ENCODE assay signal across 8 cellular contexts in the genomic region with DNA sequence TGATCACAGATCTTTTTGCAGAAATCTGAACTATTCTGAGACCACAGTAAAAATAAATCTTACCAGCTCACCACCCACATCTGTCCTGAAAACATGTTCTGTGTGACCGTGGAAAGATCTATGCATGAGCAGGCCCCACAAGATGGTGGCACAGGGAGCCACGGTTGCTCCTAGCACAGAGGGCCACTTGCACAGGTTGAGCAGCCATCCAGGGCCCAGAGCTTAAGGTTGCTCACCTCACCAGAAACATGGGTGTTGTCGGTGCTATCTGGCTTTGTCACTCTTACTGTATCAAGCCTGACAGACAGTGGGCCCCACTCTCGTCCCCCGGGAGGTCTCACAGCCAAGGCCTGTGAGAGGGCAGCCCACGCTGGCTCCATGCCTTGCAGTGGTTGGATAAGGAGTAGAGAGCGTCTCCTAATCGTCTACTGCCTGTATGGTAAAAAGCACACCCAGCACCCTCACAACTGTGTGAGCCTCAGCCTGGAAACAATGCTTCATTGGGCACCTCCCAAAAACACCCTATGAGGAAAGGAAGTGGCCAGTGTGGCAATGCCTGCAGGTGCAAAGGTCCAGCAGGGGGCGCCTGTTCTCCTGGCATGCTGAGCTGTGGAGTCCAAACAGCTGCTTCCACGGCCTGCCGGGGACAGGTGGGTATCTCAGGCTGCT. TPM values are rescaled to one million over a fixed set of nuclear protein-coding genes. Genes with fewer than 3 reads are reported as not detected.
DNase-seq lines count a peak whose midpoint lies in the region; ATAC-seq, FAIRE-seq and TF ChIP-seq lines count a peak whose summit lies in the region.

No MANE protein-coding gene starts in this region.

- peak; percentile 59 for ATAC-seq in GM19372 (IDR thresholded peaks at IDR 0.05; ENCODE audit: low read depth, unreplicated experiment)
- ATAC-seq in T-helper 17 cell, result peak; percentile 68

- H3K27me3 ChIP-seq in BLaER1 (no peaks in the 10 kb centered on the region), Loucy (ENCODE audit: insufficient read depth, low read length, poor library complexity, severe bottlenecking) (no peaks in the 10 kb centered on the region), astrocyte (ENCODE audit: insufficient read depth, low read length) (no peaks in the 10 kb centered on the region)

- H3K4me1 Mint-ChIP-seq in T-helper 17 cell, result peaks cover 5% of the 10 kb centered on the region
- H3K4me1 Mint-ChIP-seq in astrocyte (ENCODE audit: low read depth, unreplicated experiment), result peaks cover 13% of the 10 kb centered on the region

- H3K36me3 ChIP-seq in BLaER1, result peaks cover 91% of the 10 kb centered on the region
- H3K36me3 ChIP-seq in Loucy (ENCODE audit: insufficient read depth, low read length), result peaks cover 40% of the 10 kb centered on the region; the same call in 1 of the 2 replicates
- peaks cover 28% of the 10 kb centered on the region for H3K36me3 ChIP-seq in astrocyte (ENCODE audit: insufficient read depth, low read length)

- no peak for FAIRE-seq in astrocyte (lab: Jason Lieb, UNC)

- 0 out of 2 replicates have a peak overlapping the region, but pooled peaks have one; percentile 24 for H3K9ac ChIP-seq in BLaER1
- H3K9ac ChIP-seq in Loucy (ENCODE audit: low read depth, low read length, poor library complexity, severe bottlenecking), result no peak overlapping the region
- no peak overlapping the region for H3K9ac ChIP-seq in astrocyte (ENCODE audit: low read length)

- no peaks in the 10 kb centered on the region for H3K27me3 Mint-ChIP-seq in T-helper 17 cell
- H3K27me3 Mint-ChIP-seq in astrocyte (ENCODE audit: low read depth, unreplicated experiment), result no peaks in the 10 kb centered on the region

- H3K4me2 ChIP-seq in BLaER1 (peak overlapping the region; percentile 13), Loucy (ENCODE audit: low read depth, low read length, poor library complexity, severe bottlenecking) (no peak overlapping the region), astrocyte (ENCODE audit: low read length) (no peak overlapping the region)

- no peaks in the 10 kb centered on the region for H3K9me3 Mint-ChIP-seq in astrocyte (ENCODE audit: unreplicated experiment)

- no peak overlapping the region for H3K4me3 ChIP-seq in BLaER1
- H3K4me3 ChIP-seq in Loucy (ENCODE audit: low read length, poor library complexity, severe bottlenecking), result no peak overlapping the region
- no peak overlapping the region for H3K4me3 ChIP-seq in astrocyte (ENCODE audit: insufficient read depth, low read depth, low read length)

- peaks cover 15% of the 10 kb centered on the region for H3K4me1 ChIP-seq in BLaER1
- H3K4me1 ChIP-seq in Loucy (ENCODE audit: insufficient read depth, low read length, poor library complexity, severe bottlenecking), result no peaks in the 10 kb centered on the region
- H3K4me1 ChIP-seq in astrocyte (ENCODE audit: insufficient read depth, low read length), result peaks cover 3% of the 10 kb centered on the region

- H4K20me1 ChIP-seq in BLaER1 (peaks cover 73% of the 10 kb centered on the region), Loucy (ENCODE audit: insufficient read depth, low read length, poor library complexity, severe bottlenecking) (no peaks in the 10 kb centered on the region), astrocyte (ENCODE audit: insufficient read depth, low read length) (peaks cover 77% of the 10 kb centered on the region)

- H3F3A ChIP-seq in Loucy (ENCODE audit: low read depth), result no peaks in the 10 kb centered on the region

- H3K36me3 Mint-ChIP-seq in T-helper 17 cell (ENCODE audit: low read depth), result peaks cover 5% of the 10 kb centered on the region
- H3K36me3 Mint-ChIP-seq in astrocyte (ENCODE audit: low read depth, unreplicated experiment), result peaks cover 15% of the 10 kb centered on the region

- no peak overlapping the region for H2AFZ ChIP-seq in Loucy (ENCODE audit: low read length)
- H2AFZ ChIP-seq in astrocyte (ENCODE audit: low read depth, low read length), result no peak overlapping the region

- H3K9me2 ChIP-seq in Loucy (replicated peaks; ENCODE audit: low read depth, low read length), result no peaks in the 10 kb centered on the region

- H3K79me2 ChIP-seq in Loucy (ENCODE audit: insufficient read depth, low read length), result no peaks in the 10 kb centered on the region
- H3K79me2 ChIP-seq in astrocyte (ENCODE audit: insufficient read depth, low read length), result peaks cover 35% of the 10 kb centered on the region

- no peaks in the 10 kb centered on the region for H3K9me3 ChIP-seq in BLaER1
- H3K9me3 ChIP-seq in Loucy (ENCODE audit: insufficient read depth, low read depth, low read length), result no peaks in the 10 kb centered on the region
- no peaks in the 10 kb centered on the region for H3K9me3 ChIP-seq in T-helper 17 cell (ENCODE audit: control insufficient read depth, low read length, poor library complexity, severe bottlenecking)
- H3K9me3 ChIP-seq in astrocyte (ENCODE audit: insufficient read depth, low read depth, low read length), result no peaks in the 10 kb centered on the region

- DNase-seq in T-helper 17 cell (peak; percentile 35 to 67 (median 46)), astrocyte (ENCODE audit: low read depth) (peak; percentile 56), iPS DF 19.7 (ENCODE audit: low read depth, low spot score) (peak; percentile 67), NCI-H2107 treated with DMSO at 0.1 percent for 48 hours (lab: John Stamatoyannopoulos, UW; ENCODE audit: unreplicated experiment) (no peak)
- DNase-seq in stimulated activated CD4-positive, alpha-beta T cell treated with anti-CD3 and anti-CD28 coated beads, Interleukin-15, amount 100 ng/mL, for 1 hour (ENCODE audit: low read depth in 1 of 2, low spot score in 1 of 2), result peak; percentile 47 to 59

- H3K27ac ChIP-seq in BLaER1 (no peak overlapping the region), astrocyte (ENCODE audit: low read depth, low read length) (peak overlapping the region; percentile 27)

- H3K4me3 Mint-ChIP-seq in T-helper 17 cell (no peak overlapping the region), astrocyte (ENCODE audit: unreplicated experiment) (no peak overlapping the region)

- TF ChIP-seq CTCF in Loucy (conservative IDR thresholded peaks at IDR 0.05; ENCODE audit: low read length) (peak; percentile 98), astrocyte (IDR thresholded peaks at IDR 0.05; ENCODE audit: insufficient read depth, low read depth, low read length) (peak; percentile 86)

- H3K27ac Mint-ChIP-seq in T-helper 17 cell, result peak overlapping the region; percentile 37
- H3K27ac Mint-ChIP-seq in astrocyte (ENCODE audit: unreplicated experiment), result peak overlapping the region; percentile 62

RNA-seq across cellular contexts. Expression of gene TUBB6, which starts 19.6 kb away (rescaled TPM):
- total RNA-seq in T-helper 17 cell (1 to 10 TPM; 1.5 to 8.0 TPM), astrocyte (485 and 528 TPM in 2 replicates)

RNA-seq across cellular contexts. Expression of gene AFG3L2, which starts 49.4 kb away (rescaled TPM):
- 10 to 100 TPM; 29.6 to 42.1 TPM for total RNA-seq in T-helper 17 cell
- total RNA-seq in astrocyte, result 43.9 and 46.7 TPM in 2 replicates

Comparison
In these comparisons a context has a peak if more than half of its experiments do, and no peak if none do; other contexts are left out.
1. RNA of gene TUBB6, which starts 19.6 kb away (total RNA-seq): 485 to 528 TPM in astrocyte; 1.5 to 8.0 TPM in T-helper 17 cell; every median in the first group is over 10 times any median in the second.